In the genomic region with DNA sequence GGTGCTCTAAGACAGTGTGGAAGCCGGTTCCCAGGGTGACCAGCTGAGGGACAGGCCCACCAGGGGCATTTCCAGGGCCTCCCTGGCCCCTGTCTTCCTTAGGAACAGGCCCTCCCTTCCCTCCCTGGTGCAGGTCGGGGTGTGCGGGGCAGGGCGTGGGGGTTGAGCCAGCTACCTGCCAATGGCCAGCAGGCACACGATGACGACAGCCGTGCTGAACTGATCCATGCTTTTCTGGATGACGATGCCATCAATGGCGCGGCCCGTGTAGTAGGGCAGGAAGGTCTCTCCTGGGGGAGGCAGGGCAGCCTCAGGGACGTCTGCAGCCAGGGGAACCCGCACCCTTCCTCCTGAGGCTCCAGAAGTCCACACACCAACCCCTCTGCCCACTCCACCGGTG, we compare ENCODE assay signal across 21 cellular contexts. TPM values are rescaled to one million over a fixed set of nuclear protein-coding genes. Genes with fewer than 3 reads are reported as not detected.
DNase-seq lines count a peak whose midpoint lies in the region; ATAC-seq and TF ChIP-seq lines count a peak whose summit lies in the region.
"Had no signal": no experiment of that assay in that cellular context is flagged by ENCODE, and none has a peak within 500 bp of the region (broad histone marks: within the 10 kb centered on the region; RNA-seq: fewer than 3 reads in every experiment).

No MANE protein-coding gene starts in this region.

- no peak for ATAC-seq in right cardiac atrium
- ATAC-seq: GM12878 had no signal

- H3K9me3 ChIP-seq in right cardiac atrium (ENCODE audit: control insufficient read depth, low read length), result no peaks in the 10 kb centered on the region
- H3K9me3 ChIP-seq in left ventricle myocardium inferior (replicated peaks), result no peaks in the 10 kb centered on the region

- H3K27ac Mint-ChIP-seq in neural crest cell (ENCODE audit: unreplicated experiment), result peak overlapping the region; percentile 27
- H3K27ac Mint-ChIP-seq: CD4-positive, alpha-beta T cell had no signal

- H3K4me1 ChIP-seq in right cardiac atrium (ENCODE audit: control insufficient read depth, insufficient read depth, low read length), result peaks cover 5% of the 10 kb centered on the region
- H3K4me1 ChIP-seq in left ventricle myocardium inferior, result peaks cover 35% of the 10 kb centered on the region

- H3K4me3 Mint-ChIP-seq in neural crest cell, result no peak overlapping the region
- H3K4me3 Mint-ChIP-seq: CD4-positive, alpha-beta T cell had no signal

- H3K4me1 Mint-ChIP-seq in neural crest cell, result peaks cover 13% of the 10 kb centered on the region

- TF ChIP-seq CTCF in left ventricle myocardium inferior (IDR thresholded peaks at IDR 0.05; ENCODE audit: borderline replicate concordance), result no peak
- TF ChIP-seq CTCF in VCaP (conservative IDR thresholded peaks at IDR 0.05), result no peak
- TF ChIP-seq CTCF in neural crest cell (conservative IDR thresholded peaks at IDR 0.05), result no peak

- DNase-seq in right cardiac atrium (peak in 2 of 3 donors; percentile 38 to 45), left ventricle myocardium inferior (no peak), neural crest cell (ENCODE audit: low read depth, low spot score) (no peak), 8988T (no peak), Kasumi-1 (lab: John Stamatoyannopoulos, UW) (no peak)
- no peak for DNase-seq in stimulated activated naive CD4-positive, alpha-beta T cell (lab: John Stamatoyannopoulos, UW)
- DNase-seq: CD4-positive, alpha-beta T cell; COR-L47; DMS 273 treated with DMSO at 0.1 percent for 48 hours; DMS79 treated with DMSO at 0.1 percent for 48 hours; GM23248; HCEC 1CT; KG1; MV-4-11; NCI-H1694; NCI-H446; NCI-H526; SHP77 had no signal

- intact Hi-C loops in right cardiac atrium (cut with DNase I), result loop anchor here in 3 of 4 donors (5.0 to 10.0 kb wide), 3 partner anchors 88 to 158 kb away; no protein-coding TSS in a partner anchor
- intact Hi-C loops in left ventricle myocardium inferior (cut with micrococcal nuclease), result loop anchor here (5.0 to 10.0 kb wide), 2 partner anchors 88 to 155 kb away; no protein-coding TSS in a partner anchor

- H3K36me3 ChIP-seq in left ventricle myocardium inferior, result no peaks in the 10 kb centered on the region

- no peaks in the 10 kb centered on the region for H3K27me3 ChIP-seq in right cardiac atrium (ENCODE audit: control insufficient read depth, insufficient read depth)
- H3K27me3 ChIP-seq in left ventricle myocardium inferior (ENCODE audit: low read depth), result no peaks in the 10 kb centered on the region

- H3K9me3 Mint-ChIP-seq in neural crest cell, result no peaks in the 10 kb centered on the region
- H3K9me3 Mint-ChIP-seq: CD4-positive, alpha-beta T cell had no signal

- H3K4me3 ChIP-seq in right cardiac atrium (ENCODE audit: low read length), result no peak overlapping the region
- H3K4me3 ChIP-seq in left ventricle myocardium inferior, result no peak overlapping the region
- H3K4me3 ChIP-seq: GM12878, GM23248 had no signal

- no peaks in the 10 kb centered on the region for H3K36me3 Mint-ChIP-seq in neural crest cell (ENCODE audit: low read depth)

- H3K27ac ChIP-seq in right cardiac atrium (ENCODE audit: low read length) (no peak overlapping the region), left ventricle myocardium inferior (replicated peaks) (no peak overlapping the region), VCaP (0 out of 2 replicates have a peak overlapping the region, but pooled peaks have one; percentile 2)
- H3K27ac ChIP-seq: GM23248, HL-60 had no signal

- WGBS in right cardiac atrium, result 87% methylated on average over 14 of the region's 14 CpGs

- no peaks in the 10 kb centered on the region for H3K27me3 Mint-ChIP-seq in neural crest cell (ENCODE audit: low read depth)
- H3K27me3 Mint-ChIP-seq: CD4-positive, alpha-beta T cell had no signal

RNA-seq across cellular contexts. Expression of gene ABCB9, which starts 16.0 kb away (rescaled TPM):
- total RNA-seq in right cardiac atrium (1 to 10 TPM; 6.0 to 7.0 (median 6.7) TPM), left ventricle myocardium inferior (1.6 TPM), neural crest cell (14.2 and 16.3 TPM in 2 replicates)
- 5.2 TPM for polyA plus RNA-seq in right cardiac atrium

RNA-seq across cellular contexts. Expression of gene OGFOD2, which starts 24.8 kb away (rescaled TPM):
- total RNA-seq in right cardiac atrium, result 10 to 100 TPM in 3 of 4 donors, 1 to 10 TPM in 1; 9.6 to 17.8 (median 14.7) TPM
- 14.6 TPM for polyA plus RNA-seq in right cardiac atrium
- total RNA-seq in left ventricle myocardium inferior, result 14.9 TPM
- 17.2 and 18.1 TPM in 2 replicates for total RNA-seq in neural crest cell

RNA-seq across cellular contexts. Expression of gene ARL6IP4, which starts 30.2 kb away (rescaled TPM):
- total RNA-seq in right cardiac atrium (100 to 1,000 TPM; 158 to 185 (median 168) TPM), left ventricle myocardium inferior (156 TPM), neural crest cell (173 and 180 TPM in 2 replicates)
- polyA plus RNA-seq in right cardiac atrium, result 299 TPM

RNA-seq across cellular contexts. Expression of gene VPS37B, which starts 54.4 kb away (rescaled TPM):
- total RNA-seq in right cardiac atrium (10 to 100 TPM; 17.9 to 22.2 (median 18.9) TPM), left ventricle myocardium inferior (13.3 TPM), neural crest cell (40.9 and 41.5 TPM in 2 replicates)
- polyA plus RNA-seq in right cardiac atrium, result 21.1 TPM

Comparison
In these comparisons a context has a peak if more than half of its experiments do, and no peak if none do; other contexts are left out.
1. DNase-seq: peak in right cardiac atrium (2 of 3); none in left ventricle myocardium inferior (single experiment), neural crest cell (single experiment), 8988T (single experiment), stimulated activated naive CD4-positive, alpha-beta T cell (0 of 6) and Kasumi-1 (0 of 2).